Comparison of ENCODE assay signal across 12 cellular contexts in the genomic region with DNA sequence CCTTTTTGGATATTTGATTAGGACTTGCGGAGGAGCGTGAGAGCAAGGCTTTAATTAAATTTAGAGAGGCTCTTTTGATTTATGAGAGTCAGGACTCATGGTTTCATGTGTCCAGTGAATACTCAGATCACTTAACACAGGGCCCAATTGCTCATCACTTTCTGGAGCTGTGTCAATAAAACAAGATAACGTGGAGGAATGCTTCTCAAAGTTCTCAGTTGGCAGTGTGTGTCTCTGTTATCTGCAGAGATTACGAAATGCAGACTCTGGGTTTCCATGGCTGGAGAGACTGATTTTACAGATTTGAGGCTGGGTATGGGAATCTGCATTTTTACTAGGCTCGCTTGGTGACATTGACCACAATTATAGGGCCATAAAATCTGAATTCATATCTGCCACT.
"Had no signal": no experiment of that assay in that cellular context is flagged by ENCODE, and none has a peak within 500 bp of the region (broad histone marks: within the 10 kb centered on the region; RNA-seq: fewer than 3 reads in every experiment).

No MANE protein-coding gene starts in this region.

- H3K9me3 ChIP-seq: ascending aorta, lower lobe of right lung, ovary, sigmoid colon had no signal

- H3K36me3 ChIP-seq: ascending aorta, lower lobe of right lung, ovary, sigmoid colon had no signal

- ATAC-seq: lower lobe of right lung; stimulated activated effector memory CD8-positive, alpha-beta T cell treated with anti-CD3 and anti-CD28 coated beads, Interleukin-12 subunit alpha, Interleukin-12 subunit beta, amount 100 ng/mL, for 72 hours; T-cell had no signal

- H3K4me3 ChIP-seq: ascending aorta, lower lobe of right lung, ovary, sigmoid colon had no signal

- H3K4me1 ChIP-seq: ascending aorta, lower lobe of right lung had no signal

- H3K27me3 ChIP-seq: ascending aorta, ovary, sigmoid colon had no signal

- DNase-seq: activated CD4-positive, alpha-beta T cell treated with anti-CD3 and anti-CD28 coated beads, Interleukin-2, amount 10 ng/mL, durations not matched to agents 7 days and 5 days; activated CD8-positive, alpha-beta memory T cell treated with anti-CD3 and anti-CD28 coated beads for 24 hours; activated naive CD4-positive, alpha-beta T cell; dermis blood vessel endothelial cell; endodermal cell; lower lobe of right lung; ovary; sigmoid colon; T-cell; T-helper 9 cell had no signal

- H3K27ac ChIP-seq: ascending aorta, lower lobe of right lung, ovary, sigmoid colon had no signal
